18 cellular contexts compared by ENCODE assay signal in genomic region chr13:66992683-66993082, GRCh38.
DNase-seq lines count a peak whose midpoint lies in the region; ATAC-seq, FAIRE-seq and TF ChIP-seq lines count a peak whose summit lies in the region.
"Had no signal": no experiment of that assay in that cellular context is flagged by ENCODE, and none has a peak within 500 bp of the region (broad histone marks: within the 10 kb centered on the region; RNA-seq: fewer than 3 reads in every experiment).

No MANE protein-coding gene starts in this region.

- WGBS in K562 (ENCODE audit: insufficient coverage, low coverage, missing lambda C conversion rate): no CpG with 5 or more reads among the region's 1 CpG
- WGBS in esophagus muscularis mucosa: 94% methylated on average over 1 of the region's 1 CpG

- H3K27me3 ChIP-seq in K562 (ENCODE audit: control insufficient read depth in 2 of 2, insufficient read depth in 2 of 2, low read length in 2 of 2) (no peaks in the 10 kb centered on the region), keratinocyte (ENCODE audit: control insufficient read depth, extremely low read depth, insufficient read depth, low read length) (no peaks in the 10 kb centered on the region), esophagus muscularis mucosa (no peaks in the 10 kb centered on the region)

- TF ChIP-seq CTCF in K562 (IDR thresholded peaks at IDR 0.05 in 2 of 3, conservative IDR thresholded peaks at IDR 0.05 in 1 of 3; ENCODE audit: insufficient read depth in 2 of 3, low read depth in 1 of 3, low read length in 3 of 3) (no peak), keratinocyte (optimal IDR thresholded peaks at IDR 0.05 in 1 of 3, IDR thresholded peaks at IDR 0.05 in 1 of 3, conservative IDR thresholded peaks at IDR 0.05 in 1 of 3; ENCODE audit: extremely low read depth in 1 of 3, insufficient read depth in 2 of 3, low read length in 3 of 3) (no peak), esophagus muscularis mucosa (IDR thresholded peaks at IDR 0.05) (no peak)

- POLR2A ChIA-PET in K562 (lab: Yijun Ruan, JAX): no interaction called here

- H3K4me3 ChIP-seq in K562 (no peak overlapping the region), keratinocyte (ENCODE audit: control insufficient read depth in 2 of 3, extremely low read depth in 1 of 3, insufficient read depth in 2 of 3, low read depth in 1 of 3, low read length in 3 of 3) (no peak overlapping the region), esophagus muscularis mucosa (no peak overlapping the region)
- H3K4me3 ChIP-seq: HAP-1, PC-9 had no signal

- ATAC-seq in K562: no peak
- no peak for ATAC-seq in GM18505 (IDR thresholded peaks at IDR 0.05; ENCODE audit: unreplicated experiment)

- DNase-seq in NCI-H69 (lab: John Stamatoyannopoulos, UW) (peak; percentile 62), K562 (ENCODE audit: extremely low read depth in 1 of 4, low spot score in 3 of 4) (no peak), keratinocyte (ENCODE audit: low read depth, low spot score) (no peak), esophagus muscularis mucosa (ENCODE audit: extremely low spot score) (no peak), NAMALWA (ENCODE audit: low spot score) (no peak), NCI-H345 (lab: John Stamatoyannopoulos, UW) (no peak)
- DNase-seq: Caco-2; CD4-positive, alpha-beta T cell; DMS153; GDM1; NCI-H1694; NCI-H2081 treated with DMSO at 0.1 percent for 48 hours; PC-9; SIG-M5 had no signal

- intact Hi-C loops in K562 (cut with micrococcal nuclease) (no loop called here), esophagus muscularis mucosa (cut with DNase I) (loop anchor here (10.0 kb wide), 1 partner anchor 232 kb away; no protein-coding TSS in a partner anchor)

- CTCF ChIA-PET in K562 (lab: Yijun Ruan, JAX; ENCODE audit: low intra/inter-chr PET ratio): no interaction called here

- no peak for TF ChIP-seq RAD21 in K562 (CRISPR knock-in tag; conservative IDR thresholded peaks at IDR 0.05 in 1 of 2, IDR thresholded peaks at IDR 0.05 in 1 of 2)

- H3K36me3 ChIP-seq in K562 (ENCODE audit: control insufficient read depth, insufficient read depth, low read length): no peaks in the 10 kb centered on the region
- H3K36me3 ChIP-seq in keratinocyte (ENCODE audit: control insufficient read depth in 2 of 2, extremely low read depth in 1 of 2, insufficient read depth in 2 of 2, low read length in 2 of 2): no peaks in the 10 kb centered on the region
- no peaks in the 10 kb centered on the region for H3K36me3 ChIP-seq in esophagus muscularis mucosa
- H3K36me3 ChIP-seq: HAP-1 had no signal

- H3K27ac ChIP-seq in K562 (ENCODE audit: extremely low read depth, low read depth, low read length) (no peak overlapping the region), keratinocyte (ENCODE audit: control insufficient read depth, insufficient read depth, low read length) (no peak overlapping the region), esophagus muscularis mucosa (replicated peaks in 1 of 4) (peak overlapping the region in 2 of 4 donors; percentile 11 to 42)
- H3K27ac ChIP-seq: HL-60, PC-9, RWPE1 had no signal

- in situ Hi-C loops in K562 (cut with MboI): no loop called here

- dilution Hi-C loops in keratinocyte (cut with MboI; ENCODE audit: extremely low pct_ligation_motif_present, low sequenced_read_pairs): no loop called here

- TF ChIP-seq EP300 in K562 (IDR thresholded peaks at IDR 0.05; ENCODE audit: low read length) (no peak), esophagus muscularis mucosa (IDR thresholded peaks at IDR 0.05) (no peak)

- H3K9me1 ChIP-seq in K562 (ENCODE audit: control insufficient read depth, insufficient read depth, low read length) (no peaks in the 10 kb centered on the region), keratinocyte (ENCODE audit: control insufficient read depth, extremely low read depth, insufficient read depth, low read length) (no peaks in the 10 kb centered on the region)

- TF ChIP-seq POLR2A in K562 (conservative IDR thresholded peaks at IDR 0.05) (no peak), esophagus muscularis mucosa (IDR thresholded peaks at IDR 0.05; ENCODE audit: low read depth) (no peak), GM18505 (IDR thresholded peaks at IDR 0.05; ENCODE audit: borderline replicate concordance, extremely low read depth, insufficient read depth, insufficient read length) (no peak)

- peaks cover 0 to 8% of the 10 kb centered on the region in 2 experiments; a peak in 2 of 5 replicates for H3K4me1 ChIP-seq in K562 (replicated peaks in 1 of 2; ENCODE audit: control insufficient read depth in 2 of 2, insufficient read depth in 2 of 2, low read length in 2 of 2)
- H3K4me1 ChIP-seq in keratinocyte (ENCODE audit: control insufficient read depth, extremely low read depth, insufficient read depth, low read length): peaks cover 3% of the 10 kb centered on the region
- peaks cover 0 to 40% (median 30%) of the 10 kb centered on the region in 4 donors for H3K4me1 ChIP-seq in esophagus muscularis mucosa
- H3K4me1 ChIP-seq: Caco-2 had no signal

- no peak overlapping the region for H3K4me2 ChIP-seq in K562 (ENCODE audit: insufficient read depth, low read length)
- no peak overlapping the region for H3K4me2 ChIP-seq in keratinocyte (ENCODE audit: control insufficient read depth, extremely low read depth, insufficient read depth, low read depth, low read length)
- H3K4me2 ChIP-seq: PC-9 had no signal

- FAIRE-seq in K562 (lab: Jason Lieb, UNC) (no peak), keratinocyte (lab: Jason Lieb, UNC) (no peak)

- H2AFZ ChIP-seq in K562 (ENCODE audit: low read depth, low read length): no peak overlapping the region
- H2AFZ ChIP-seq in keratinocyte (ENCODE audit: control insufficient read depth, low read length): peak overlapping the region; percentile 13
- H2AFZ ChIP-seq: PC-9 had no signal

- H3K79me2 ChIP-seq in K562 (ENCODE audit: control insufficient read depth, insufficient read depth, low read length) (no peaks in the 10 kb centered on the region), keratinocyte (ENCODE audit: control insufficient read depth, insufficient read depth, low read length) (no peaks in the 10 kb centered on the region)

- H4K20me1 ChIP-seq in K562 (replicated peaks; ENCODE audit: control insufficient read depth, insufficient read depth, low read length) (no peaks in the 10 kb centered on the region), keratinocyte (ENCODE audit: control insufficient read depth, extremely low read depth, insufficient read depth, low read length) (no peaks in the 10 kb centered on the region)

- no peak overlapping the region for H3K9ac ChIP-seq in K562 (ENCODE audit: insufficient read depth in 1 of 2, low read depth in 2 of 2, low read length in 2 of 2)
- H3K9ac ChIP-seq in keratinocyte (ENCODE audit: control insufficient read depth, extremely low read depth, insufficient read depth, low read length): no peak overlapping the region

- no peaks in the 10 kb centered on the region for H3K9me3 ChIP-seq in K562 (replicated peaks; ENCODE audit: control insufficient read depth, insufficient read depth, low read depth, low read length)
- H3K9me3 ChIP-seq in keratinocyte (ENCODE audit: control insufficient read depth, low read depth, low read length): no peaks in the 10 kb centered on the region
- H3K9me3 ChIP-seq in esophagus muscularis mucosa: no peaks in the 10 kb centered on the region
- H3K9me3 ChIP-seq: Caco-2, HAP-1 had no signal

- BruUV-seq in K562 (replicated peaks; lab: Mats Ljungman, UMichigan): no TSS peak

TF ChIP-seq in K562, 482 proteins besides CTCF, POLR2A, EP300 and RAD21 (continues in another document):
- TF ChIP-seq ZNF655 (CRISPR knock-in tag; IDR thresholded peaks at IDR 0.05) (no peak), SAFB (IDR thresholded peaks at IDR 0.05; ENCODE audit: borderline replicate concordance, low read depth, low read length) (no peak), ERF (CRISPR knock-in tag; IDR thresholded peaks at IDR 0.05) (no peak), THRA (IDR thresholded peaks at IDR 0.05) (no peak), ZNF133 (CRISPR knock-in tag; IDR thresholded peaks at IDR 0.05) (no peak), ZNF263 (CRISPR knock-in tag; IDR thresholded peaks at IDR 0.05; ENCODE audit: borderline replicate concordance) (no peak), GABPA (tag; conservative IDR thresholded peaks at IDR 0.05; ENCODE audit: low read depth) (no peak), ZNF75A (CRISPR knock-in tag; IDR thresholded peaks at IDR 0.05) (no peak), CBFB (CRISPR knock-in tag; IDR thresholded peaks at IDR 0.05) (no peak), ZBTB34 (CRISPR knock-in tag; IDR thresholded peaks at IDR 0.05) (no peak)
